In the genomic region with DNA sequence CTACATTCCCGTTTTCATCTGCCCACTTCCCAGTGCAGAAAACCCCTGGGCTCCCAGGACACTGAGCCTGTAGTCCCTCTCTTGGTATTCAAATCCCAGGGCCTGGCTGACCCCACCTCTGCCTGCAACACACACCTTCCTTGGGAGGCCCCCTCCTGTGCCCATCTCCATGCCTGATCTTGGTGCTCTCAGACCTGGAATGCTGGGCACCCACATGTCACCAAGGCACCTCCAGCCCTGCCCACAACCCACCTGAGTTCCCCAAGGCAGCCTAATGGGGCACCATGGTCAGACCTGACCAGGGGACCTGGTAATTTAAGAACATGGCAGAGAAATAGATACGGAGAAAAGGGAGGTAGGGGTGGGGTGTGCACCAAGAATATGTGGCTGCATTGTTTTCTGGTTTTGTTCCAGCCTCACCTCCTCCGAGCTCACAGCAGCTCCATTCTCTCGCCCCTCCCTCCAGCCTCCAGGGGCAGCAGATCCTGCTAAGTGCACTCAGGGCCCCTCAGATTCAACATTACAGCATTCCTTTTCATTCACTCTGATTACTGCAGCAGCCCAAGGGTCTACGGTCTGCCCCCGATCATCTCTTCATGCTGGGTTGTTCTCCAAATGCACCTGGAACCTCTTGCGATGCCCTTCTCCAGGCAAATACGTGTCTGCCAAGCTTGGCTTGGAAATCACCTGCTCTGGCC, we compare ENCODE assay signal across 10 cellular contexts. TPM values are rescaled to one million over a fixed set of nuclear protein-coding genes. Genes with fewer than 3 reads are reported as not detected.
DNase-seq lines count a peak whose midpoint lies in the region; ATAC-seq and TF ChIP-seq lines count a peak whose summit lies in the region.
"Had no signal": no experiment of that assay in that cellular context is flagged by ENCODE, and none has a peak within 500 bp of the region (broad histone marks: within the 10 kb centered on the region; RNA-seq: fewer than 3 reads in every experiment).

No MANE protein-coding gene starts in this region.

- H3K4me3 ChIP-seq in Caco-2 (ENCODE audit: low read depth, low read length) (no peak overlapping the region), IMR-90 (ENCODE audit: insufficient read depth, low read depth, low read length) (no peak overlapping the region), neuron (ENCODE audit: low read length) (no peak overlapping the region), tibial artery (no peak overlapping the region)

- POLR2A ChIA-PET in Caco-2 (lab: Charles Lee), result interaction anchor here (0.6 to 1.1 kb wide), 3 partner anchors 32 to 221 kb away, joined by 3 to 5 read pairs (median 5); no protein-coding TSS in a partner anchor
- POLR2A ChIA-PET in IMR-90 (lab: Charles Lee; ENCODE audit: unreplicated experiment), result interaction anchor here (0.9 kb wide), 1 partner anchor 44 kb away, joined by 3 read pairs; no protein-coding TSS in a partner anchor

- H3K27me3 ChIP-seq in Caco-2 (replicated peaks; ENCODE audit: control insufficient read depth, insufficient read depth, low read length) (no peaks in the 10 kb centered on the region), IMR-90 (ENCODE audit: control insufficient read depth, insufficient read depth, low read length) (no peaks in the 10 kb centered on the region), neuron (ENCODE audit: insufficient read depth, low read length) (no peaks in the 10 kb centered on the region), tibial artery (no peaks in the 10 kb centered on the region)

- H3K4me1 ChIP-seq in Caco-2, result peaks cover 36% of the 10 kb centered on the region
- peaks cover 12% of the 10 kb centered on the region for H3K4me1 ChIP-seq in IMR-90 (ENCODE audit: control insufficient read depth, insufficient read depth, low read length)
- peaks cover 15% of the 10 kb centered on the region for H3K4me1 ChIP-seq in neuron (ENCODE audit: insufficient read depth, low read length)
- peaks cover 0 to 9% (median 2%) of the 10 kb centered on the region in 4 donors for H3K4me1 ChIP-seq in tibial artery

- no peak overlapping the region for H3K9ac ChIP-seq in IMR-90 (ENCODE audit: low read depth, low read length)

- WGBS in IMR-90 (ENCODE audit: extremely low coverage in 2 of 2, insufficient read length in 1 of 2), 2 experiments, result 61% methylated on average over 4 of the region's 8 CpGs; no CpG with 5 or more reads in 1 of the 2 experiments

- in situ Hi-C loops in IMR-90 (cut with MboI; ENCODE audit: low sequenced_read_pairs), result loop anchor here (25.0 kb wide), 1 partner anchor 216 kb away; the partner anchor contains the start of genes MOK and ZNF839

- H3K18ac ChIP-seq in IMR-90 (ENCODE audit: low read depth, low read length), result no peak overlapping the region

- H3K4me2 ChIP-seq in IMR-90 (ENCODE audit: low read depth, low read length), result peak overlapping the region; percentile 65; the same call in 1 of the 2 replicates

- ATAC-seq in IMR-90 (ENCODE audit: low read depth), result peak; percentile 22; the same call in 1 of the 2 replicates
- no peak for ATAC-seq in GM21825 (IDR thresholded peaks at IDR 0.05; ENCODE audit: unreplicated experiment)

- no peaks in the 10 kb centered on the region for H3K36me3 ChIP-seq in Caco-2 (ENCODE audit: control insufficient read depth, insufficient read depth, low read length)
- no peaks in the 10 kb centered on the region for H3K36me3 ChIP-seq in IMR-90 (ENCODE audit: control insufficient read depth, insufficient read depth, low read length)
- no peaks in the 10 kb centered on the region for H3K36me3 ChIP-seq in neuron (ENCODE audit: insufficient read depth, low read length)
- H3K36me3 ChIP-seq in tibial artery, result no peaks in the 10 kb centered on the region

- H3K36me3 Mint-ChIP-seq in Caco-2 (ENCODE audit: insufficient read depth, unreplicated experiment), result peaks cover 8% of the 10 kb centered on the region
- no peaks in the 10 kb centered on the region for H3K36me3 Mint-ChIP-seq in chondrocyte (ENCODE audit: low read depth)
- H3K36me3 Mint-ChIP-seq: activated naive CD8-positive, alpha-beta T cell had no signal

- H3K23ac ChIP-seq in IMR-90 (ENCODE audit: low read depth, low read length), result peak overlapping the region; percentile 33; the same call in 1 of the 2 replicates

- DNase-seq in Caco-2 (peak in 1 of 2 experiments; percentile 26), IMR-90 (no peak), chondrocyte (ENCODE audit: low spot score) (no peak), SHP77 treated with DMSO at 0.1 percent for 48 hours (lab: John Stamatoyannopoulos, UW) (no peak), SIG-M5 (lab: John Stamatoyannopoulos, UW) (no peak), tibial artery (no peak)

- no peaks in the 10 kb centered on the region for H3K79me1 ChIP-seq in IMR-90 (ENCODE audit: low read depth in 1 of 2, low read length in 2 of 2)

- H2AFZ ChIP-seq in IMR-90 (replicated peaks; ENCODE audit: low read length, poor library complexity) (peak overlapping the region; percentile 81), neuron (ENCODE audit: low read depth, low read length) (peak overlapping the region; percentile 35)

- peak overlapping the region; percentile 49 for H3K27ac Mint-ChIP-seq in Caco-2 (ENCODE audit: unreplicated experiment)
- H3K27ac Mint-ChIP-seq in chondrocyte (ENCODE audit: unreplicated experiment), result peak overlapping the region; percentile 57
- H3K27ac Mint-ChIP-seq: activated naive CD8-positive, alpha-beta T cell; T-helper 1 cell treated with Interleukin-12 subunit alpha and Interleukin-12 subunit beta and Interleukin-4 antibody, amounts not matched to agents 30 μg/mL and 1 μg/mL, for 36 hours had no signal

- peaks cover 16% of the 10 kb centered on the region for H3K4me1 Mint-ChIP-seq in Caco-2 (ENCODE audit: low read depth, unreplicated experiment)
- peaks cover 13% of the 10 kb centered on the region for H3K4me1 Mint-ChIP-seq in chondrocyte (ENCODE audit: low read depth)

- dilution Hi-C loops in IMR-90 (cut with HindIII; ENCODE audit: low sequenced_read_pairs, unreplicated experiment), result no loop called here

- 0 out of 2 replicates have a peak overlapping the region, but pooled peaks have one; percentile 49 for H3K14ac ChIP-seq in IMR-90 (replicated peaks; ENCODE audit: low read depth, low read length)

- CTCF ChIA-PET in Caco-2 (lab: Charles Lee), result interaction anchor here (0.7 to 2.0 kb wide), 9 partner anchors 31 to 219 kb away, joined by 3 to 26 read pairs (median 4); no protein-coding TSS in a partner anchor
- CTCF ChIA-PET in IMR-90 (lab: Yijun Ruan, JAX), result interaction anchor here (0.9 to 2.2 kb wide), 9 partner anchors 16 to 325 kb away, joined by 3 to 7 read pairs (median 4); no protein-coding TSS in a partner anchor

- no peaks in the 10 kb centered on the region for H4K20me1 ChIP-seq in IMR-90 (ENCODE audit: insufficient read depth, low read length)

- no peak overlapping the region for H2BK20ac ChIP-seq in IMR-90 (ENCODE audit: low read depth, low read length)

- no peak overlapping the region for H2BK5ac ChIP-seq in IMR-90 (ENCODE audit: low read depth, low read length, poor library complexity, severe bottlenecking)

- no peak overlapping the region for H4K8ac ChIP-seq in IMR-90 (ENCODE audit: low read depth in 2 of 2, low read length in 2 of 2)

- TF ChIP-seq RAD21 in IMR-90 (IDR thresholded peaks at IDR 0.05; ENCODE audit: low read length), result no peak

- no peak overlapping the region for H3K4ac ChIP-seq in IMR-90 (ENCODE audit: low read depth, low read length)

- no peak for TF ChIP-seq CTCF in Caco-2 (IDR thresholded peaks at IDR 0.05; ENCODE audit: insufficient read depth in 1 of 2, low read depth in 1 of 2, low read length in 1 of 2, severe bottlenecking in 1 of 2, unreplicated experiment in 1 of 2)
- no peak for TF ChIP-seq CTCF in IMR-90 (conservative IDR thresholded peaks at IDR 0.05; ENCODE audit: low read depth, low read length)
- TF ChIP-seq CTCF in chondrocyte (IDR thresholded peaks at IDR 0.05), result no peak
- no peak for TF ChIP-seq CTCF in tibial artery (IDR thresholded peaks at IDR 0.05)

- no peak overlapping the region for H2BK15ac ChIP-seq in IMR-90 (ENCODE audit: low read depth, low read length)

- TF ChIP-seq POLR2A in IMR-90 (IDR thresholded peaks at IDR 0.05; ENCODE audit: low read depth, low read length), result no peak

- peak overlapping the region; percentile 48 for H2AK9ac ChIP-seq in IMR-90 (replicated peaks; ENCODE audit: low read depth, low read length, poor library complexity)

- no peak overlapping the region for H3K27ac ChIP-seq in IMR-90 (ENCODE audit: insufficient read depth, low read length)
- no peak overlapping the region for H3K27ac ChIP-seq in tibial artery

- H3K27me3 Mint-ChIP-seq in Caco-2 (ENCODE audit: insufficient read depth, unreplicated experiment) (no peaks in the 10 kb centered on the region), chondrocyte (ENCODE audit: low read depth) (no peaks in the 10 kb centered on the region)
- H3K27me3 Mint-ChIP-seq: activated naive CD8-positive, alpha-beta T cell had no signal

- peak overlapping the region; percentile 87; the same call in 1 of the 2 replicates for H2AK5ac ChIP-seq in IMR-90 (ENCODE audit: low read depth, low read length)

- no TSS peak for BruUV-seq in Caco-2 (replicated peaks; lab: Mats Ljungman, UMichigan)
- no TSS peak for BruUV-seq in IMR-90 (replicated peaks; lab: Mats Ljungman, UMichigan)

- no peak overlapping the region for H3K56ac ChIP-seq in IMR-90 (ENCODE audit: extremely low read depth, insufficient read depth, low read length)

- peak overlapping the region; percentile 62 for H3K4me3 Mint-ChIP-seq in Caco-2 (ENCODE audit: unreplicated experiment)
- no peak overlapping the region for H3K4me3 Mint-ChIP-seq in chondrocyte (ENCODE audit: unreplicated experiment)
- H3K4me3 Mint-ChIP-seq: activated naive CD8-positive, alpha-beta T cell; T-helper 1 cell treated with Interleukin-12 subunit alpha and Interleukin-12 subunit beta and Interleukin-4 antibody, amounts not matched to agents 30 μg/mL and 1 μg/mL, for 36 hours had no signal

- no peaks in the 10 kb centered on the region for H3K9me3 Mint-ChIP-seq in Caco-2 (ENCODE audit: unreplicated experiment)
- no peaks in the 10 kb centered on the region for H3K9me3 Mint-ChIP-seq in chondrocyte (ENCODE audit: low read depth)
- H3K9me3 Mint-ChIP-seq: T-helper 1 cell treated with Interleukin-12 subunit alpha and Interleukin-12 subunit beta and Interleukin-4 antibody, amounts not matched to agents 30 μg/mL and 1 μg/mL, for 36 hours had no signal

- intact Hi-C loops in Caco-2 (cut with micrococcal nuclease; ENCODE audit: unreplicated experiment) (loop anchor here (1.0 to 2.0 kb wide), 6 partner anchors 9 to 389 kb away; partner anchors contain the start of gene HSP90AA1), IMR-90 (cut with micrococcal nuclease) (loop anchor here (1.0 to 5.0 kb wide), 5 partner anchors 33 to 389 kb away; no protein-coding TSS in a partner anchor), tibial artery (cut with DNase I; ENCODE audit: low total_unique reads) (loop anchor here (5.0 kb wide), 2 partner anchors 34 to 49 kb away; no protein-coding TSS in a partner anchor)

- H3K9me1 ChIP-seq in IMR-90 (ENCODE audit: insufficient read depth, low read length), result peaks cover 6% of the 10 kb centered on the region; the same call in 1 of the 2 replicates

- no peak overlapping the region; the same call in 1 of the 2 replicates for H4K91ac ChIP-seq in IMR-90 (ENCODE audit: insufficient read depth, low read depth, low read length)

- no peak overlapping the region for H2BK120ac ChIP-seq in IMR-90 (ENCODE audit: low read depth, low read length)

- H3K9me3 ChIP-seq in Caco-2 (no peaks in the 10 kb centered on the region), IMR-90 (ENCODE audit: control insufficient read depth, insufficient read depth, low read length) (no peaks in the 10 kb centered on the region), neuron (ENCODE audit: low read length) (no peaks in the 10 kb centered on the region), tibial artery (no peaks in the 10 kb centered on the region)

- no peak overlapping the region for H4K5ac ChIP-seq in IMR-90 (ENCODE audit: low read depth, low read length)

RNA-seq across cellular contexts. Expression of gene HSP90AA1, which starts 9.2 kb away (rescaled TPM):
- 464 and 478 TPM in 2 replicates for total RNA-seq in Caco-2 (2022)
- 578 and 1,483 TPM in 2 replicates for total RNA-seq in IMR-90 (2012; rRNA removed)
- polyA plus RNA-seq in IMR-90 (2012; rRNA removed), result 485 and 535 TPM in 2 replicates
- polyA plus RNA-seq in IMR-90 (2012; cell fraction: cytosol; rRNA removed), result 72.4 and 152 TPM in 2 replicates
- polyA plus RNA-seq in IMR-90 (2012; cell fraction: nucleus; rRNA removed; ENCODE audit: low replicate concordance), result 46.8 and 204 TPM in 2 replicates
- total RNA-seq in chondrocyte, result 239 to 400 TPM (median 242 TPM) in 3 replicates

RNA-seq across cellular contexts. Expression of gene WDR20, which starts 43.7 kb away (rescaled TPM):
- total RNA-seq in Caco-2 (2022) (32.5 and 34.0 TPM in 2 replicates), IMR-90 (2012; rRNA removed) (27.4 and 28.1 TPM in 2 replicates), chondrocyte (20.8 to 28.8 TPM (median 23.0 TPM) in 3 replicates)
- 18.7 and 20.3 TPM in 2 replicates for polyA plus RNA-seq in IMR-90 (2012; rRNA removed)
- polyA plus RNA-seq in IMR-90 (2012; cell fraction: cytosol; rRNA removed), result 14.7 and 20.0 TPM in 2 replicates
- polyA plus RNA-seq in IMR-90 (2012; cell fraction: nucleus; rRNA removed; ENCODE audit: low replicate concordance), result 19.0 and 29.1 TPM in 2 replicates
